In genomic region chr4:115944146-115944905, GRCh38 we compare ENCODE assay signal across 23 cellular contexts.
"Had no signal": no experiment of that assay in that cellular context is flagged by ENCODE, and none has a peak within 500 bp of the region (broad histone marks: within the 10 kb centered on the region; RNA-seq: fewer than 3 reads in every experiment).

No MANE protein-coding gene starts in this region.

- H3K27ac Mint-ChIP-seq: activated B cell treated with CpG ODN at 0.5 μM for 24 hours; activated naive CD4-positive, alpha-beta T cell treated with anti-CD3 and anti-CD28 coated beads for 36 hours; activated naive CD8-positive, alpha-beta T cell treated with anti-CD3 and anti-CD28 coated beads, Interleukin-2, amount 10 ng/mL, durations not matched to agents 7 days and 5 days; dendritic cell treated with granulocyte-macrophage colony-stimulating factor and Interleukin-4, amounts not matched to agents 40 ng/mL and 50 ng/mL, for 4 days; progenitor cell of endocrine pancreas; stimulated activated memory B cell treated with anti-CD40 and anti-IgM and Interleukin-4, amounts not matched to agents 10 μg/mL and 1 μg/mL and 100 μg/mL, for 72 hours had no signal

- H3K9me3 ChIP-seq: gastrocnemius medialis, stomach, suprapubic skin, transverse colon, vagina had no signal

- H3K27me3 ChIP-seq: gastrocnemius medialis, sigmoid colon, stomach, suprapubic skin, transverse colon, vagina had no signal

- H3K4me1 Mint-ChIP-seq: activated B cell treated with CpG ODN at 0.5 μM for 24 hours; activated naive CD8-positive, alpha-beta T cell treated with anti-CD3 and anti-CD28 coated beads, Interleukin-2, amount 10 ng/mL, durations not matched to agents 7 days and 5 days; stimulated activated memory B cell treated with anti-CD40 and anti-IgM and Interleukin-4, amounts not matched to agents 10 μg/mL and 1 μg/mL and 100 μg/mL, for 72 hours had no signal

- H3K4me3 Mint-ChIP-seq: activated B cell treated with CpG ODN at 0.5 μM for 24 hours; activated naive CD4-positive, alpha-beta T cell treated with anti-CD3 and anti-CD28 coated beads for 36 hours; activated naive CD8-positive, alpha-beta T cell treated with anti-CD3 and anti-CD28 coated beads, Interleukin-2, amount 10 ng/mL, durations not matched to agents 7 days and 5 days; dendritic cell treated with granulocyte-macrophage colony-stimulating factor and Interleukin-4, amounts not matched to agents 40 ng/mL and 50 ng/mL, for 4 days; stimulated activated memory B cell treated with anti-CD40 and anti-IgM and Interleukin-4, amounts not matched to agents 10 μg/mL and 1 μg/mL and 100 μg/mL, for 72 hours had no signal

- H3K4me3 ChIP-seq: gastrocnemius medialis, sigmoid colon, smooth muscle cell, stomach, suprapubic skin, transverse colon, vagina had no signal

- H3K4me2 ChIP-seq: smooth muscle cell had no signal

- H3K9me3 Mint-ChIP-seq: activated naive CD8-positive, alpha-beta T cell treated with anti-CD3 and anti-CD28 coated beads, Interleukin-2, amount 10 ng/mL, durations not matched to agents 7 days and 5 days; dendritic cell treated with granulocyte-macrophage colony-stimulating factor and Interleukin-4, amounts not matched to agents 40 ng/mL and 50 ng/mL, for 4 days; stimulated activated memory B cell treated with anti-CD40 and anti-IgM and Interleukin-4, amounts not matched to agents 10 μg/mL and 1 μg/mL and 100 μg/mL, for 72 hours had no signal

- H3K27ac ChIP-seq: gastrocnemius medialis, sigmoid colon, stomach, suprapubic skin, transverse colon, vagina had no signal

- H3K36me3 Mint-ChIP-seq: activated naive CD8-positive, alpha-beta T cell treated with anti-CD3 and anti-CD28 coated beads, Interleukin-2, amount 10 ng/mL, durations not matched to agents 7 days and 5 days; stimulated activated memory B cell treated with anti-CD40 and anti-IgM and Interleukin-4, amounts not matched to agents 10 μg/mL and 1 μg/mL and 100 μg/mL, for 72 hours had no signal

- ATAC-seq: gastrocnemius medialis; left ventricle myocardium superior; stimulated activated memory B cell treated with anti-CD40 and anti-IgM and Interleukin-4, amounts not matched to agents 10 μg/mL and 1 μg/mL and 100 μg/mL, for 72 hours had no signal

- H3K4me1 ChIP-seq: gastrocnemius medialis, sigmoid colon, stomach, suprapubic skin, transverse colon, vagina had no signal

- H3K27me3 Mint-ChIP-seq: activated B cell treated with CpG ODN at 0.5 μM for 24 hours; activated naive CD8-positive, alpha-beta T cell treated with anti-CD3 and anti-CD28 coated beads, Interleukin-2, amount 10 ng/mL, durations not matched to agents 7 days and 5 days; dendritic cell treated with granulocyte-macrophage colony-stimulating factor and Interleukin-4, amounts not matched to agents 40 ng/mL and 50 ng/mL, for 4 days; progenitor cell of endocrine pancreas; stimulated activated memory B cell treated with anti-CD40 and anti-IgM and Interleukin-4, amounts not matched to agents 10 μg/mL and 1 μg/mL and 100 μg/mL, for 72 hours had no signal

- H3K36me3 ChIP-seq: gastrocnemius medialis, sigmoid colon, stomach, suprapubic skin, transverse colon, vagina had no signal

- DNase-seq: activated B cell treated with CpG ODN at 0.5 μM for 24 hours; activated CD4-positive, alpha-beta T cell treated with anti-CD3 and anti-CD28 coated beads for 4 hours; activated CD4-positive, alpha-beta T cell treated with anti-CD3 and anti-CD28 coated beads, Interleukin-2, amount 50 U/mL, for 48 hours; activated naive CD4-positive, alpha-beta T cell treated with anti-CD3 and anti-CD28 coated beads for 36 hours; activated naive CD8-positive, alpha-beta T cell treated with anti-CD3 and anti-CD28 coated beads, Interleukin-2, amount 10 ng/mL, durations not matched to agents 7 days and 5 days; activated T-cell treated with anti-CD3 and anti-CD28 coated beads, Interleukin-2, amount 50 U/mL, for 48 hours; amniotic stem cell; effector CD4-positive, alpha-beta T cell; gastrocnemius medialis; hippocampal formation; left ventricle myocardium superior; retina; sigmoid colon; stimulated activated CD4-positive, alpha-beta T cell treated with anti-CD3 and anti-CD28 coated beads, Interleukin-15, amount 100 ng/mL, for 24 hours; stomach; T-helper 1 cell; transverse colon had no signal
